ENCODE assay signal across 2 cellular contexts in the genomic region with DNA sequence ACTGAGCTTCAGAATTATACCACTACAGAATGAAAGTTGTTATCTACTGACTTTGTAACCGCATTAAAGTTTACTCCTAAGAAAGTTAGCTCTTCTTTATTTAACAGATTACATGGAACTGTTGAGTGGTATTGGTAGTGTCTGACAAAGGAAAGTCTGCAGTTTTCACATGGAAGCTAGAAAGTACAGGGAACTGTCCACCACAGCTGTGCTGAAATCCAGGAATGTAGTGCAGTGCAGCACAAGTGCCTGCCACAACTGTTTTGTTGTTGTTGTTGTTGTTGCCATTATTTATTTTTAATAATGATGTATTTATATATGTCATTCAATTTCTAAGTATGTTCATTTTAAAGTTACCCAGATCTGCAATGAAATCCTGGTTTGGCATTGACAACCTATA.
TF ChIP-seq lines count a peak whose summit lies in the region.

No MANE protein-coding gene starts in this region.

TF ChIP-seq in HEK293, 187 proteins besides CTCF, POLR2A, EP300 and RAD21 (continued from another document):
- TF ChIP-seq REST (tag by site-specific recombination; IDR thresholded peaks at IDR 0.05) (peak; percentile 88), ZNF26 (tag by site-specific recombination; IDR thresholded peaks at IDR 0.05) (no peak), ZNF48 (tag by site-specific recombination; IDR thresholded peaks at IDR 0.05) (no peak), ZBTB1 (tag by site-specific recombination; IDR thresholded peaks at IDR 0.05) (no peak), ZNF239 (tag by site-specific recombination; IDR thresholded peaks at IDR 0.05) (no peak), ZBTB7A (tag by site-specific recombination; IDR thresholded peaks at IDR 0.05; ENCODE audit: low read depth) (no peak), ZBTB17 (tag by site-specific recombination; IDR thresholded peaks at IDR 0.05) (no peak)

TF ChIP-seq in SK-N-SH treated with all-trans-retinoic acid at 6 μM for 48 hours, 23 proteins besides CTCF, POLR2A, EP300 and RAD21 (continued from another document):
- TF ChIP-seq PPARA (CRISPR knock-in tag; IDR thresholded peaks at IDR 0.05; ENCODE audit: borderline replicate concordance) = no peak
- TF ChIP-seq OSR1 (CRISPR knock-in tag; IDR thresholded peaks at IDR 0.05) = no peak
- TF ChIP-seq POU6F1 (CRISPR knock-in tag; IDR thresholded peaks at IDR 0.05; ENCODE audit: borderline replicate concordance, low read depth) = no peak
- no peak for TF ChIP-seq SNAI2 (CRISPR knock-in tag; IDR thresholded peaks at IDR 0.05)
